Comparison of ENCODE assay signal across 8 cellular contexts in genomic region chr20:19937651-19938420, GRCh38.
DNase-seq lines count a peak whose midpoint lies in the region; ATAC-seq lines count a peak whose summit lies in the region.

No MANE protein-coding gene starts in this region.

- peaks cover 1% of the 10 kb centered on the region for H3K4me1 ChIP-seq in GM23248 (ENCODE audit: insufficient read depth)

- no peaks in the 10 kb centered on the region for H3K36me3 Mint-ChIP-seq in activated CD4-positive, alpha-beta T cell treated with anti-CD3 and anti-CD28 coated beads, Interleukin-2, amount 10 ng/mL, durations not matched to agents 7 days and 5 days (ENCODE audit: low read depth)
- no peaks in the 10 kb centered on the region for H3K36me3 Mint-ChIP-seq in activated T-helper 2 cell treated with anti-CD3 and anti-CD28 coated beads, Interferon-gamma antibody, Interleukin-2, Interleukin-4, amounts not matched to agents 10 μg/mL and 5 μg/mL and 100 μg/mL, durations not matched to agents 14 hours and 24 hours and 36 hours (ENCODE audit: low read depth)

- ATAC-seq in HG03045 (IDR thresholded peaks at IDR 0.05; ENCODE audit: unreplicated experiment), result peak; percentile 81
- ATAC-seq in stimulated activated naive CD8-positive, alpha-beta T cell treated with anti-CD3 and anti-CD28 coated beads, Interleukin-15, amount 100 ng/mL, for 72 hours, result peak; percentile 98

- peaks cover 18% of the 10 kb centered on the region for H3K4me1 Mint-ChIP-seq in activated CD4-positive, alpha-beta T cell treated with anti-CD3 and anti-CD28 coated beads, Interleukin-2, amount 10 ng/mL, durations not matched to agents 7 days and 5 days
- peaks cover 17% of the 10 kb centered on the region for H3K4me1 Mint-ChIP-seq in activated T-helper 2 cell treated with anti-CD3 and anti-CD28 coated beads, Interferon-gamma antibody, Interleukin-2, Interleukin-4, amounts not matched to agents 10 μg/mL and 5 μg/mL and 100 μg/mL, durations not matched to agents 14 hours and 24 hours and 36 hours (ENCODE audit: low read depth)
- H3K4me1 Mint-ChIP-seq in stimulated activated naive CD8-positive, alpha-beta T cell treated with anti-CD3 and anti-CD28 coated beads, Interleukin-15, amount 100 ng/mL, for 72 hours, result peaks cover 16% of the 10 kb centered on the region

- H3K27me3 Mint-ChIP-seq in activated CD4-positive, alpha-beta T cell treated with anti-CD3 and anti-CD28 coated beads, Interleukin-2, amount 10 ng/mL, durations not matched to agents 7 days and 5 days, result peaks cover 31% of the 10 kb centered on the region
- H3K27me3 Mint-ChIP-seq in activated T-helper 2 cell treated with anti-CD3 and anti-CD28 coated beads, Interferon-gamma antibody, Interleukin-2, Interleukin-4, amounts not matched to agents 10 μg/mL and 5 μg/mL and 100 μg/mL, durations not matched to agents 14 hours and 24 hours and 36 hours (ENCODE audit: low read depth), result peaks cover 47% of the 10 kb centered on the region
- peaks cover 65% of the 10 kb centered on the region for H3K27me3 Mint-ChIP-seq in stimulated activated naive CD8-positive, alpha-beta T cell treated with anti-CD3 and anti-CD28 coated beads, Interleukin-15, amount 100 ng/mL, for 72 hours

- no peaks in the 10 kb centered on the region for H3K79me2 ChIP-seq in GM23248 (ENCODE audit: insufficient read depth)

- H3K9me3 Mint-ChIP-seq in activated CD4-positive, alpha-beta T cell treated with anti-CD3 and anti-CD28 coated beads, Interleukin-2, amount 10 ng/mL, durations not matched to agents 7 days and 5 days, result no peaks in the 10 kb centered on the region
- H3K9me3 Mint-ChIP-seq in activated T-helper 2 cell treated with anti-CD3 and anti-CD28 coated beads, Interferon-gamma antibody, Interleukin-2, Interleukin-4, amounts not matched to agents 10 μg/mL and 5 μg/mL and 100 μg/mL, durations not matched to agents 14 hours and 24 hours and 36 hours, result no peaks in the 10 kb centered on the region
- no peaks in the 10 kb centered on the region for H3K9me3 Mint-ChIP-seq in stimulated activated naive CD8-positive, alpha-beta T cell treated with anti-CD3 and anti-CD28 coated beads, Interleukin-15, amount 100 ng/mL, for 72 hours

- no peaks in the 10 kb centered on the region for H3K9me3 ChIP-seq in GM23248 (ENCODE audit: low read depth)

- H2AFZ ChIP-seq in GM23248, result no peak overlapping the region

- H4K20me1 ChIP-seq in GM23248 (ENCODE audit: insufficient read depth), result no peaks in the 10 kb centered on the region

- peaks cover 8% of the 10 kb centered on the region for H3F3A ChIP-seq in GM23248 (ENCODE audit: insufficient read depth)

- intact Hi-C loops in activated T-helper 2 cell treated with anti-CD3 and anti-CD28 coated beads, Interferon-gamma antibody, Interleukin-2, Interleukin-4, amounts not matched to agents 10 μg/mL and 5 μg/mL and 100 μg/mL, durations not matched to agents 14 hours and 24 hours and 36 hours (cut with micrococcal nuclease), result loop anchor here (1.0 kb wide), 2 partner anchors 7 to 110 kb away; no protein-coding TSS in a partner anchor

- H3K9me2 ChIP-seq in GM23248 (ENCODE audit: insufficient read depth), result no peaks in the 10 kb centered on the region

- peak; percentile 44 for DNase-seq in activated CD4-positive, alpha-beta T cell treated with anti-CD3 and anti-CD28 coated beads, Interleukin-2, amount 10 ng/mL, durations not matched to agents 7 days and 5 days
- DNase-seq in activated CD4-positive, alpha-beta T cell treated with anti-CD3 and anti-CD28 coated beads, Interleukin-2, amount 50 U/mL, for 4 hours, result no peak
- peak; percentile 13 for DNase-seq in activated T-helper 2 cell treated with anti-CD3 and anti-CD28 coated beads, Interferon-gamma antibody, Interleukin-2, Interleukin-4, amounts not matched to agents 10 μg/mL and 5 μg/mL and 100 μg/mL, durations not matched to agents 14 hours and 24 hours and 36 hours (ENCODE audit: low spot score)
- DNase-seq in stimulated activated naive CD8-positive, alpha-beta T cell treated with anti-CD3 and anti-CD28 coated beads, Interleukin-15, amount 100 ng/mL, for 72 hours, result peak; percentile 15 to 42
- no peak for DNase-seq in GM23248
- no peak for DNase-seq in 8988T
- no peak for DNase-seq in NCI-H2171 (lab: John Stamatoyannopoulos, UW)

- no peak overlapping the region for H3K27ac ChIP-seq in GM23248

- CTCF ChIA-PET in activated CD4-positive, alpha-beta T cell treated with anti-CD3 and anti-CD28 coated beads, Interleukin-2, amount 10 ng/mL, durations not matched to agents 7 days and 5 days (lab: Charles Lee), result interaction anchor here (0.7 kb wide), 2 partner anchors 14 to 33 kb away, joined by 3 read pairs; no protein-coding TSS in a partner anchor

- POLR2A ChIA-PET in activated CD4-positive, alpha-beta T cell treated with anti-CD3 and anti-CD28 coated beads, Interleukin-2, amount 10 ng/mL, durations not matched to agents 7 days and 5 days (lab: Charles Lee), result no interaction called here

- no peak overlapping the region for H3K9ac ChIP-seq in GM23248

- H3K4me3 ChIP-seq in GM23248, result no peak overlapping the region

- H3K4me3 Mint-ChIP-seq in activated CD4-positive, alpha-beta T cell treated with anti-CD3 and anti-CD28 coated beads, Interleukin-2, amount 10 ng/mL, durations not matched to agents 7 days and 5 days, result peak overlapping the region; percentile 37
- no peak overlapping the region for H3K4me3 Mint-ChIP-seq in activated T-helper 2 cell treated with anti-CD3 and anti-CD28 coated beads, Interferon-gamma antibody, Interleukin-2, Interleukin-4, amounts not matched to agents 10 μg/mL and 5 μg/mL and 100 μg/mL, durations not matched to agents 14 hours and 24 hours and 36 hours (ENCODE audit: low read depth)
- peak overlapping the region; percentile 50 to 51 for H3K4me3 Mint-ChIP-seq in stimulated activated naive CD8-positive, alpha-beta T cell treated with anti-CD3 and anti-CD28 coated beads, Interleukin-15, amount 100 ng/mL, for 72 hours

- in situ Hi-C loops in GM23248 (cut with MboI), result no loop called here

- H3K27ac Mint-ChIP-seq in activated CD4-positive, alpha-beta T cell treated with anti-CD3 and anti-CD28 coated beads, Interleukin-2, amount 10 ng/mL, durations not matched to agents 7 days and 5 days, result peak overlapping the region; percentile 65
- H3K27ac Mint-ChIP-seq in activated T-helper 2 cell treated with anti-CD3 and anti-CD28 coated beads, Interferon-gamma antibody, Interleukin-2, Interleukin-4, amounts not matched to agents 10 μg/mL and 5 μg/mL and 100 μg/mL, durations not matched to agents 14 hours and 24 hours and 36 hours, result no peak overlapping the region
- peak overlapping the region in 1 of 2 donors; percentile 7 for H3K27ac Mint-ChIP-seq in stimulated activated naive CD8-positive, alpha-beta T cell treated with anti-CD3 and anti-CD28 coated beads, Interleukin-15, amount 100 ng/mL, for 72 hours

- H3K4me2 ChIP-seq in GM23248 (ENCODE audit: unreplicated experiment), result no peak overlapping the region

- 89% methylated on average over 7 to 8 of the region's 8 CpGs for WGBS in GM23248 (ENCODE audit: low coverage in 1 of 2, low lambda C conversion rate in 2 of 2, missing lambda C conversion rate in 2 of 2), 2 experiments

- H3K27me3 ChIP-seq in GM23248 (replicated peaks; ENCODE audit: insufficient read depth), result no peaks in the 10 kb centered on the region

- 0 out of 2 replicates have a peak, but pooled peaks cover 4% of the 10 kb centered on the region for H3K36me3 ChIP-seq in GM23248 (ENCODE audit: low read depth)

Comparison
In these comparisons a context has a peak if more than half of its experiments do, and no peak if none do; other contexts are left out.
1. DNase-seq: peak in activated CD4-positive, alpha-beta T cell treated with anti-CD3 and anti-CD28 coated beads, Interleukin-2, amount 10 ng/mL, durations not matched to agents 7 days and 5 days (single experiment), activated T-helper 2 cell treated with anti-CD3 and anti-CD28 coated beads, Interferon-gamma antibody, Interleukin-2, Interleukin-4, amounts not matched to agents 10 μg/mL and 5 μg/mL and 100 μg/mL, durations not matched to agents 14 hours and 24 hours and 36 hours (single experiment) and stimulated activated naive CD8-positive, alpha-beta T cell treated with anti-CD3 and anti-CD28 coated beads, Interleukin-15, amount 100 ng/mL, for 72 hours (2 of 2); none in activated CD4-positive, alpha-beta T cell treated with anti-CD3 and anti-CD28 coated beads, Interleukin-2, amount 50 U/mL, for 4 hours (0 of 2), GM23248 (single experiment), 8988T (single experiment) and NCI-H2171 (single experiment).